31 cellular contexts compared by ENCODE assay signal in genomic region chr10:115982076-115982475, GRCh38.
DNase-seq lines count a peak whose midpoint lies in the region; ATAC-seq and TF ChIP-seq lines count a peak whose summit lies in the region.
"Had no signal": no experiment of that assay in that cellular context is flagged by ENCODE, and none has a peak within 500 bp of the region (broad histone marks: within the 10 kb centered on the region; RNA-seq: fewer than 3 reads in every experiment).

No MANE protein-coding gene starts in this region.

- DNase-seq in SK-N-SH: no peak
- DNase-seq in SK-N-DZ (ENCODE audit: low spot score): peak; percentile 73
- DNase-seq in islet precursor cell: peak; percentile 51
- DNase-seq in adrenal gland: no peak
- DNase-seq: 8988T; ACHN; AML-193; BE2C; C1 segment of cervical spinal cord; Caco-2; Calu3; CD4-positive, alpha-beta memory T cell; CD4-positive, alpha-beta T cell; CD4-positive, CD25-positive, alpha-beta regulatory T cell; CD8-positive, alpha-beta memory T cell; CD8-positive, alpha-beta T cell; COR-L47; DMS 273 treated with DMSO at 0.1 percent for 48 hours; DMS153; DMS53; DMS79; DMS79 treated with DMSO at 0.1 percent for 48 hours; DND-41; EL had no signal

- no peaks in the 10 kb centered on the region for H3K9me3 ChIP-seq in SK-N-SH
- no peaks in the 10 kb centered on the region for H3K9me3 ChIP-seq in adrenal gland (replicated peaks in 1 of 3)
- H3K9me3 ChIP-seq: A549, BE2C, BLaER1, Caco-2 had no signal

- no peak for TF ChIP-seq CTCF in SK-N-SH (IDR thresholded peaks at IDR 0.05)
- TF ChIP-seq CTCF in adrenal gland (IDR thresholded peaks at IDR 0.05): no peak

- no peak for TF ChIP-seq EP300 in SK-N-SH (IDR thresholded peaks at IDR 0.05; ENCODE audit: borderline replicate concordance in 1 of 2, low read depth in 1 of 2, low read length in 1 of 2)

- POLR2A ChIA-PET in SK-N-SH (lab: Yijun Ruan, JAX): no interaction called here

- H3K36me3 ChIP-seq in SK-N-SH (replicated peaks in 1 of 2; ENCODE audit: control insufficient read depth in 1 of 2, insufficient read depth in 2 of 2, low read length in 1 of 2) (no peaks in the 10 kb centered on the region), adrenal gland (replicated peaks in 1 of 2) (no peaks in the 10 kb centered on the region)
- H3K36me3 ChIP-seq: BE2C; BLaER1; BLaER1 treated with 17β-estradiol and CSF1 and Interleukin-3, amounts not matched to agents 10 nM and 100 nM had no signal

- no peak for TF ChIP-seq RAD21 in SK-N-SH (IDR thresholded peaks at IDR 0.05; ENCODE audit: low read length)

- no peak for TF ChIP-seq POLR2A in adrenal gland (IDR thresholded peaks at IDR 0.05)

- no peak overlapping the region for H3K9ac ChIP-seq in SK-N-SH
- H3K9ac ChIP-seq: BLaER1; BLaER1 treated with 17β-estradiol and CSF1 and Interleukin-3, amounts not matched to agents 10 nM and 100 nM had no signal

- H3K4me1 ChIP-seq in SK-N-SH (ENCODE audit: control insufficient read depth in 1 of 2, insufficient read depth in 2 of 2, low read depth in 1 of 2, low read length in 1 of 2) (peaks cover 0 to 3% of the 10 kb centered on the region in 2 experiments; a peak in 1 of 4 replicates), adrenal gland (replicated peaks in 1 of 2) (no peaks in the 10 kb centered on the region)
- H3K4me1 ChIP-seq: A549; BE2C; BLaER1; BLaER1 treated with 17β-estradiol and CSF1 and Interleukin-3, amounts not matched to agents 10 nM and 100 nM; Caco-2 had no signal

- H3K79me2 ChIP-seq in SK-N-SH (ENCODE audit: insufficient read depth): no peaks in the 10 kb centered on the region

- H4K20me1 ChIP-seq in SK-N-SH (ENCODE audit: insufficient read depth): no peaks in the 10 kb centered on the region
- H4K20me1 ChIP-seq: BLaER1; BLaER1 treated with 17β-estradiol and CSF1 and Interleukin-3, amounts not matched to agents 10 nM and 100 nM had no signal

- H2AFZ ChIP-seq in SK-N-SH (ENCODE audit: low read depth): no peak overlapping the region

- H3K4me2 ChIP-seq in SK-N-SH: no peak overlapping the region
- H3K4me2 ChIP-seq: A549; BLaER1; BLaER1 treated with 17β-estradiol and CSF1 and Interleukin-3, amounts not matched to agents 10 nM and 100 nM had no signal

- intact Hi-C loops in adrenal gland (cut with DNase I): no loop called here

- H3K27ac ChIP-seq in SK-N-SH (ENCODE audit: low read depth in 2 of 2, low read length in 1 of 2): no peak overlapping the region
- H3K27ac ChIP-seq in adrenal gland: no peak overlapping the region
- H3K27ac ChIP-seq: 22Rv1; A549; BLaER1; BLaER1 treated with 17β-estradiol and CSF1 and Interleukin-3, amounts not matched to agents 10 nM and 100 nM; C4-2B had no signal

- H3K4me3 ChIP-seq in SK-N-SH (ENCODE audit: low read depth in 2 of 2, low read length in 1 of 2): no peak overlapping the region
- no peak overlapping the region for H3K4me3 ChIP-seq in adrenal gland
- H3K4me3 ChIP-seq: A549; BLaER1; BLaER1 treated with 17β-estradiol and CSF1 and Interleukin-3, amounts not matched to agents 10 nM and 100 nM had no signal

- H3K27me3 ChIP-seq in SK-N-SH (ENCODE audit: insufficient read depth) (no peaks in the 10 kb centered on the region), adrenal gland (no peaks in the 10 kb centered on the region)
- H3K27me3 ChIP-seq: BE2C; BLaER1; BLaER1 treated with 17β-estradiol and CSF1 and Interleukin-3, amounts not matched to agents 10 nM and 100 nM had no signal

- H3K9me2 ChIP-seq in SK-N-SH: no peaks in the 10 kb centered on the region

- ATAC-seq in SK-N-SH treated with all-trans-retinoic acid at 6 μM for 48 hours (no peak), GM19467 (IDR thresholded peaks at IDR 0.05; ENCODE audit: unreplicated experiment) (no peak)
- ATAC-seq: A549; CD8-positive, alpha-beta T cell had no signal

- CTCF ChIA-PET in SK-N-SH (lab: Yijun Ruan, JAX): interaction anchor here (1.3 kb wide), 1 partner anchor 13 kb away, joined by 3 read pairs; no protein-coding TSS in a partner anchor

- WGBS in SK-N-SH (ENCODE audit: low lambda C conversion rate): 43% methylated on average over 6 of the region's 6 CpGs
- 88 to 98% (median 90%) methylated on average over 6 of the region's 6 CpGs for WGBS in adrenal gland, 4 donors

- H3F3A ChIP-seq in SK-N-SH (replicated peaks; ENCODE audit: insufficient read depth): no peaks in the 10 kb centered on the region

TF ChIP-seq in SK-N-SH, 30 proteins besides CTCF, POLR2A, EP300 and RAD21:
- TF ChIP-seq USF1 (IDR thresholded peaks at IDR 0.05; ENCODE audit: borderline replicate concordance, low read depth) (no peak), GATA2 (CRISPR knock-in tag; IDR thresholded peaks at IDR 0.05) (0 out of 2 replicates have a peak, but pooled peaks have one; percentile 38)

TF ChIP-seq in SK-N-SH treated with all-trans-retinoic acid at 6 μM for 48 hours, 23 proteins besides CTCF, POLR2A, EP300 and RAD21:
- TF ChIP-seq BACH2 (CRISPR knock-in tag; IDR thresholded peaks at IDR 0.05; ENCODE audit: borderline replicate concordance) (no peak), ZFP30 (CRISPR knock-in tag; IDR thresholded peaks at IDR 0.05) (no peak), ISL1 (CRISPR knock-in tag; IDR thresholded peaks at IDR 0.05) (no peak), ZNF70 (CRISPR knock-in tag; IDR thresholded peaks at IDR 0.05) (no peak), TOX (CRISPR knock-in tag; IDR thresholded peaks at IDR 0.05; ENCODE audit: borderline replicate concordance) (no peak), PPARA (CRISPR knock-in tag; IDR thresholded peaks at IDR 0.05; ENCODE audit: borderline replicate concordance) (no peak), POU6F1 (CRISPR knock-in tag; IDR thresholded peaks at IDR 0.05; ENCODE audit: borderline replicate concordance, low read depth) (no peak), ZC3H10 (CRISPR knock-in tag; IDR thresholded peaks at IDR 0.05) (no peak), SNAI2 (CRISPR knock-in tag; IDR thresholded peaks at IDR 0.05) (no peak), CSDC2 (CRISPR knock-in tag; IDR thresholded peaks at IDR 0.05) (no peak), PATZ1 (CRISPR knock-in tag; IDR thresholded peaks at IDR 0.05; ENCODE audit: borderline replicate concordance) (no peak), OSR1 (CRISPR knock-in tag; IDR thresholded peaks at IDR 0.05) (no peak), ZNF565 (CRISPR knock-in tag; conservative IDR thresholded peaks at IDR 0.05; ENCODE audit: low read depth) (no peak), ZNF8 (CRISPR knock-in tag; IDR thresholded peaks at IDR 0.05) (no peak), TSHZ2 (CRISPR knock-in tag; IDR thresholded peaks at IDR 0.05) (no peak), ESRRG (CRISPR knock-in tag; IDR thresholded peaks at IDR 0.05) (no peak)
TF ChIP-seq in SK-N-SH treated with all-trans-retinoic acid at 6 μM for 48 hours: peak in this region for 0.

Comparison
In these comparisons a context has a peak if more than half of its experiments do, and no peak if none do; other contexts are left out.
1. DNase-seq: peak in SK-N-DZ (single experiment) and islet precursor cell (single experiment); none in SK-N-SH (single experiment) and adrenal gland (0 of 7).